36 cellular contexts compared by ENCODE assay signal in the genomic region with DNA sequence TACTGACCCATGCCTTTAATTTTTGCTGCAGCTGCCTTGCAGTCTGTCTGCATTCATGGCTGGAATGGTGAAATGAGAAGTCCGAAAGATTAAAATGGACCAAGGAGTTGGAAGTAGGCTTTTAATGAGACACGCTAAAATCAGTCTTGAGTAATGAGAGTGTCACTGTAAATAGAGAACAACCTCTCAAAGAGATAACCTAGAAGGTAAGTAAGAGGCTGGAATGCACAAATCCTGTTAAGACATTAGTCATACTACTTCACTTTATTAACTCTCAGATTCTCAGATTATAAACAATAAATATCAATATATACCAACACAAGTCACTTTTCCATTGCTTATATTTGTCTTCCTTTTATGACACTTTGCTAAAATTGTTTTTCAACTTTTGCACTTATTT.
A peak's percentile ranks its signal among the peaks of the same experiment; 100 is the strongest.
DNase-seq lines count a peak whose midpoint lies in the region; ATAC-seq, FAIRE-seq and TF ChIP-seq lines count a peak whose summit lies in the region.
"Had no signal": no experiment of that assay in that cellular context is flagged by ENCODE, and none has a peak within 500 bp of the region (broad histone marks: within the 10 kb centered on the region; RNA-seq: fewer than 3 reads in every experiment).

No MANE protein-coding gene starts in this region.

- DNase-seq in NCI-H82 (lab: John Stamatoyannopoulos, UW) = peak; percentile 57
- DNase-seq in NCI-H82 treated with DMSO at 0.1 percent for 48 hours (lab: John Stamatoyannopoulos, UW; ENCODE audit: unreplicated experiment) = no peak
- DNase-seq in SK-N-SH = no peak
- no peak for DNase-seq in D721Med (ENCODE audit: insufficient read length, low spot score)
- no peak for DNase-seq in GM23338 (ENCODE audit: low spot score)
- no peak for DNase-seq in smooth muscle cell (lab: John Stamatoyannopoulos, UW; ENCODE audit: unreplicated experiment)
- DNase-seq in H4 (ENCODE audit: low spot score) = no peak
- DNase-seq: 8988T; ACHN; AML-193; BE2C; C1 segment of cervical spinal cord; Caco-2; Calu3; CD4-positive, alpha-beta memory T cell; CD4-positive, alpha-beta T cell; CD4-positive, CD25-positive, alpha-beta regulatory T cell; CD8-positive, alpha-beta memory T cell; CD8-positive, alpha-beta T cell; COR-L47; DMS 273 treated with DMSO at 0.1 percent for 48 hours; DMS153; DMS53; DMS79; DMS79 treated with DMSO at 0.1 percent for 48 hours; DND-41; EL had no signal

- H3K27me3 ChIP-seq in SK-N-SH (ENCODE audit: insufficient read depth) (no peaks in the 10 kb centered on the region), GM23338 (ENCODE audit: insufficient read depth) (no peaks in the 10 kb centered on the region), smooth muscle cell (ENCODE audit: low read depth) (no peaks in the 10 kb centered on the region)
- H3K27me3 ChIP-seq: BE2C; BLaER1; BLaER1 treated with 17β-estradiol and CSF1 and Interleukin-3, amounts not matched to agents 10 nM and 100 nM had no signal

- ATAC-seq in SK-N-SH treated with all-trans-retinoic acid at 6 μM for 48 hours (no peak), GM23338 (no peak)
- ATAC-seq: A549; CD8-positive, alpha-beta T cell had no signal

- H3K36me3 ChIP-seq in SK-N-SH (replicated peaks in 1 of 2; ENCODE audit: control insufficient read depth in 1 of 2, insufficient read depth in 2 of 2, low read length in 1 of 2) (no peaks in the 10 kb centered on the region), GM23338 (ENCODE audit: insufficient read depth) (no peaks in the 10 kb centered on the region), smooth muscle cell (ENCODE audit: low read depth) (no peaks in the 10 kb centered on the region)
- H3K36me3 ChIP-seq: BE2C; BLaER1; BLaER1 treated with 17β-estradiol and CSF1 and Interleukin-3, amounts not matched to agents 10 nM and 100 nM had no signal

- H3K79me2 ChIP-seq in SK-N-SH (ENCODE audit: insufficient read depth) = no peaks in the 10 kb centered on the region
- H3K79me2 ChIP-seq in GM23338 (replicated peaks; ENCODE audit: insufficient read depth) = no peaks in the 10 kb centered on the region
- H3K79me2 ChIP-seq in smooth muscle cell (ENCODE audit: low read depth) = no peaks in the 10 kb centered on the region

- H3K27ac ChIP-seq in SK-N-SH (ENCODE audit: low read depth in 2 of 2, low read length in 1 of 2) (no peak overlapping the region), GM23338 (ENCODE audit: low read depth) (no peak overlapping the region), smooth muscle cell (ENCODE audit: low read depth) (no peak overlapping the region)
- H3K27ac ChIP-seq: 22Rv1; A549; BLaER1; BLaER1 treated with 17β-estradiol and CSF1 and Interleukin-3, amounts not matched to agents 10 nM and 100 nM; C4-2B had no signal

- no peak overlapping the region for H3K4me2 ChIP-seq in SK-N-SH
- H3K4me2 ChIP-seq in GM23338 = no peak overlapping the region
- no peak overlapping the region for H3K4me2 ChIP-seq in smooth muscle cell
- H3K4me2 ChIP-seq: A549; BLaER1; BLaER1 treated with 17β-estradiol and CSF1 and Interleukin-3, amounts not matched to agents 10 nM and 100 nM had no signal

- no peak overlapping the region for H3K4me3 Mint-ChIP-seq in GM23338
- H3K4me3 Mint-ChIP-seq: B cell; CD14-positive monocyte; CD4-positive, alpha-beta memory T cell; CD4-positive, alpha-beta T cell; CD4-positive, CD25-positive, alpha-beta regulatory T cell; CD8-positive, alpha-beta memory T cell; CD8-positive, alpha-beta T cell had no signal

- no peak for TF ChIP-seq RAD21 in SK-N-SH (IDR thresholded peaks at IDR 0.05; ENCODE audit: low read length)

- peaks cover 5% of the 10 kb centered on the region; the same call in 2 of the 3 replicates for H3K4me1 Mint-ChIP-seq in GM23338
- H3K4me1 Mint-ChIP-seq: B cell; CD14-positive monocyte; CD4-positive, alpha-beta memory T cell; CD4-positive, CD25-positive, alpha-beta regulatory T cell; CD8-positive, alpha-beta memory T cell had no signal

- H3K9me2 ChIP-seq in SK-N-SH (no peaks in the 10 kb centered on the region), GM23338 (ENCODE audit: insufficient read depth) (no peaks in the 10 kb centered on the region)

- FAIRE-seq in D721Med (lab: Jason Lieb, UNC) = peak; percentile 69
- FAIRE-seq: A204.1, A549 had no signal

- H3K9me3 ChIP-seq in SK-N-SH (no peaks in the 10 kb centered on the region), smooth muscle cell (replicated peaks; ENCODE audit: low read depth) (no peaks in the 10 kb centered on the region)
- H3K9me3 ChIP-seq: A549; BE2C; BLaER1; BLaER1 treated with 17β-estradiol and CSF1 and Interleukin-3, amounts not matched to agents 10 nM and 100 nM; Caco-2 had no signal

- TF ChIP-seq EP300 in SK-N-SH (IDR thresholded peaks at IDR 0.05; ENCODE audit: borderline replicate concordance in 1 of 2, low read depth in 1 of 2, low read length in 1 of 2) = no peak

- POLR2A ChIA-PET in SK-N-SH (lab: Yijun Ruan, JAX) = no interaction called here

- no peaks in the 10 kb centered on the region for H3F3A ChIP-seq in SK-N-SH (replicated peaks; ENCODE audit: insufficient read depth)
- H3F3A ChIP-seq in GM23338 (replicated peaks; ENCODE audit: low read depth) = no peaks in the 10 kb centered on the region
- H3F3A ChIP-seq in smooth muscle cell (ENCODE audit: low read depth) = no peaks in the 10 kb centered on the region

- CTCF ChIA-PET in SK-N-SH (lab: Yijun Ruan, JAX) = no interaction called here

- no peaks in the 10 kb centered on the region for H4K20me1 ChIP-seq in SK-N-SH (ENCODE audit: insufficient read depth)
- H4K20me1 ChIP-seq in GM23338 (replicated peaks; ENCODE audit: insufficient read depth) = no peaks in the 10 kb centered on the region
- no peaks in the 10 kb centered on the region for H4K20me1 ChIP-seq in smooth muscle cell (ENCODE audit: low read depth)
- H4K20me1 ChIP-seq: BLaER1; BLaER1 treated with 17β-estradiol and CSF1 and Interleukin-3, amounts not matched to agents 10 nM and 100 nM had no signal

- H3K9ac ChIP-seq in SK-N-SH (no peak overlapping the region), smooth muscle cell (ENCODE audit: low read depth) (no peak overlapping the region)
- H3K9ac ChIP-seq: BLaER1; BLaER1 treated with 17β-estradiol and CSF1 and Interleukin-3, amounts not matched to agents 10 nM and 100 nM had no signal

- 79% methylated on average over 2 of the region's 2 CpGs for WGBS in SK-N-SH (ENCODE audit: low lambda C conversion rate)
- 90% methylated on average over 2 of the region's 2 CpGs for WGBS in smooth muscle cell (ENCODE audit: low lambda C conversion rate)

- H3K27ac Mint-ChIP-seq in GM23338 = peak overlapping the region; percentile 3; the same call in 1 of the 2 replicates
- H3K27ac Mint-ChIP-seq: B cell; CD14-positive monocyte; CD4-positive, alpha-beta memory T cell; CD4-positive, alpha-beta T cell; CD4-positive, CD25-positive, alpha-beta regulatory T cell; CD8-positive, alpha-beta memory T cell; CD8-positive, alpha-beta T cell had no signal

- no peaks in the 10 kb centered on the region for H3K27me3 Mint-ChIP-seq in GM23338 (ENCODE audit: insufficient read depth, low read depth, poor library complexity)
- H3K27me3 Mint-ChIP-seq: B cell; CD4-positive, alpha-beta memory T cell; CD4-positive, alpha-beta T cell; CD4-positive, CD25-positive, alpha-beta regulatory T cell; CD8-positive, alpha-beta memory T cell had no signal

- TF ChIP-seq CTCF in SK-N-SH (IDR thresholded peaks at IDR 0.05) (no peak), D721Med (IDR thresholded peaks at IDR 0.05; ENCODE audit: insufficient read depth, missing control alignments) (no peak), GM23338 (conservative IDR thresholded peaks at IDR 0.05; ENCODE audit: low read depth in 2 of 2) (no peak), smooth muscle cell (IDR thresholded peaks at IDR 0.05; ENCODE audit: borderline replicate concordance, insufficient read depth, poor library complexity, severe bottlenecking) (no peak)

- H3K4me3 ChIP-seq in SK-N-SH (ENCODE audit: low read depth in 2 of 2, low read length in 1 of 2) = no peak overlapping the region
- no peak overlapping the region for H3K4me3 ChIP-seq in GM23338
- H3K4me3 ChIP-seq in smooth muscle cell = no peak overlapping the region
- H3K4me3 ChIP-seq: A549; BLaER1; BLaER1 treated with 17β-estradiol and CSF1 and Interleukin-3, amounts not matched to agents 10 nM and 100 nM had no signal

- H3K4me1 ChIP-seq in SK-N-SH (ENCODE audit: control insufficient read depth in 1 of 2, insufficient read depth in 2 of 2, low read depth in 1 of 2, low read length in 1 of 2) (no peaks in the 10 kb centered on the region), GM23338 (ENCODE audit: insufficient read depth) (no peaks in the 10 kb centered on the region), smooth muscle cell (ENCODE audit: low read depth) (no peaks in the 10 kb centered on the region)
- H3K4me1 ChIP-seq: A549; BE2C; BLaER1; BLaER1 treated with 17β-estradiol and CSF1 and Interleukin-3, amounts not matched to agents 10 nM and 100 nM; Caco-2 had no signal

- no peaks in the 10 kb centered on the region for H3K9me3 Mint-ChIP-seq in GM23338

- H2AFZ ChIP-seq in SK-N-SH (ENCODE audit: low read depth) (no peak overlapping the region), GM23338 (no peak overlapping the region), smooth muscle cell (ENCODE audit: low read depth) (no peak overlapping the region)

- no peaks in the 10 kb centered on the region for H3K36me3 Mint-ChIP-seq in GM23338 (ENCODE audit: low read depth)
- H3K36me3 Mint-ChIP-seq: CD14-positive monocyte; CD4-positive, alpha-beta memory T cell; CD4-positive, CD25-positive, alpha-beta regulatory T cell; CD8-positive, alpha-beta memory T cell; CD8-positive, alpha-beta T cell had no signal

TF ChIP-seq in SK-N-SH treated with all-trans-retinoic acid at 6 μM for 48 hours, 23 proteins besides CTCF, POLR2A, EP300 and RAD21 (continues in another document):
- no peak for TF ChIP-seq TCF4 (CRISPR knock-in tag; IDR thresholded peaks at IDR 0.05; ENCODE audit: borderline replicate concordance)
- no peak for TF ChIP-seq OSR1 (CRISPR knock-in tag; IDR thresholded peaks at IDR 0.05)
- peak; percentile 91 for TF ChIP-seq ISL1 (CRISPR knock-in tag; IDR thresholded peaks at IDR 0.05)
- no peak for TF ChIP-seq ZNF8 (CRISPR knock-in tag; IDR thresholded peaks at IDR 0.05)
- TF ChIP-seq TOX (CRISPR knock-in tag; IDR thresholded peaks at IDR 0.05; ENCODE audit: borderline replicate concordance) = no peak

TF ChIP-seq in SK-N-SH, 30 proteins besides CTCF, POLR2A, EP300 and RAD21 (continues in another document):
- no peak for TF ChIP-seq TAF1 (IDR thresholded peaks at IDR 0.05; ENCODE audit: borderline replicate concordance, low read depth, low read length)
- no peak for TF ChIP-seq SIN3A (IDR thresholded peaks at IDR 0.05; ENCODE audit: borderline replicate concordance, low read depth, low read length)
- TF ChIP-seq MEF2A (IDR thresholded peaks at IDR 0.05; ENCODE audit: borderline replicate concordance, low read depth) = no peak
- TF ChIP-seq RCOR1 (IDR thresholded peaks at IDR 0.05; ENCODE audit: low read length) = no peak

TF ChIP-seq in GM23338, 12 proteins besides CTCF, POLR2A, EP300 and RAD21:
- TF ChIP-seq JUNB (IDR thresholded peaks at IDR 0.05; ENCODE audit: unreplicated experiment) (no peak), ZNF331 (CRISPR knock-in tag; IDR thresholded peaks at IDR 0.05; ENCODE audit: low read depth) (no peak), EZH2 (IDR thresholded peaks at IDR 0.05; ENCODE audit: low read depth, unreplicated experiment) (no peak)
TF ChIP-seq in GM23338: peak in this region for 0.
